In genomic region chr20:62609811-62610757, GRCh38 we compare ENCODE assay signal across 22 cellular contexts. TPM values are rescaled to one million over a fixed set of nuclear protein-coding genes. Genes with fewer than 3 reads are reported as not detected.
"Had no signal": no experiment of that assay in that cellular context is flagged by ENCODE, and none has a peak within 500 bp of the region (broad histone marks: within the 10 kb centered on the region; RNA-seq: fewer than 3 reads in every experiment).

No MANE protein-coding gene starts in this region.

- DNase-seq: dorsolateral prefrontal cortex; effector CD8-positive, alpha-beta T cell; islet precursor cell; mesenchymal stem cell; midbrain; naive B cell; right lobe of liver; stimulated activated CD4-positive, alpha-beta T cell treated with anti-CD3 and anti-CD28 coated beads, Interleukin-4, amount 100 ng/mL, for 1 hour; stimulated activated CD8-positive, alpha-beta memory T cell treated with anti-CD3 and anti-CD28 coated beads, Interleukin-4, amount 100 ng/mL, for 48 hours; tibial artery; upper lobe of right lung had no signal

- H3K27me3 ChIP-seq: right lobe of liver, upper lobe of right lung, vagina had no signal

- H3K9me3 Mint-ChIP-seq: nephron; stimulated activated naive CD8-positive, alpha-beta T cell treated with anti-CD3 and anti-CD28 coated beads, Interleukin-15, Interleukin-2, amounts not matched to agents 100 ng/mL and 50 ng/mL, for 24 hours had no signal

- H3K27ac Mint-ChIP-seq: nephron; stimulated activated memory B cell treated with anti-CD40 and anti-IgM and Interleukin-4, amounts not matched to agents 10 μg/mL and 1 μg/mL and 100 μg/mL, for 72 hours; stimulated activated naive CD8-positive, alpha-beta T cell treated with anti-CD3 and anti-CD28 coated beads, Interleukin-15, Interleukin-2, amounts not matched to agents 100 ng/mL and 50 ng/mL, for 24 hours had no signal

- H3K4me1 ChIP-seq: parathyroid adenoma, right lobe of liver had no signal

- H3K36me3 Mint-ChIP-seq: naive B cell; stimulated activated memory B cell treated with anti-CD40 and anti-IgM and Interleukin-4, amounts not matched to agents 10 μg/mL and 1 μg/mL and 100 μg/mL, for 72 hours had no signal

- H3K9me3 ChIP-seq: left lung, prostate gland, right lobe of liver, tibial artery, upper lobe of right lung, vagina had no signal

- ATAC-seq: esophagus mucosa; left lung; right lobe of liver; stimulated activated memory B cell treated with anti-CD40 and anti-IgM and Interleukin-4, amounts not matched to agents 10 μg/mL and 1 μg/mL and 100 μg/mL, for 72 hours; upper lobe of right lung had no signal

- H3K4me3 Mint-ChIP-seq: nephron; stimulated activated memory B cell treated with anti-CD40 and anti-IgM and Interleukin-4, amounts not matched to agents 10 μg/mL and 1 μg/mL and 100 μg/mL, for 72 hours; stimulated activated naive CD8-positive, alpha-beta T cell treated with anti-CD3 and anti-CD28 coated beads, Interleukin-15, Interleukin-2, amounts not matched to agents 100 ng/mL and 50 ng/mL, for 24 hours had no signal

- H3K36me3 ChIP-seq: left lung, prostate gland, right lobe of liver, tibial artery, upper lobe of right lung, vagina had no signal

- H3K27me3 Mint-ChIP-seq: stimulated activated naive CD8-positive, alpha-beta T cell treated with anti-CD3 and anti-CD28 coated beads, Interleukin-15, Interleukin-2, amounts not matched to agents 100 ng/mL and 50 ng/mL, for 24 hours had no signal

- H3K4me3 ChIP-seq: coronary artery, dorsolateral prefrontal cortex, left lung, lung, prostate gland, right lobe of liver, tibial artery, upper lobe of right lung, vagina had no signal

- H3K27ac ChIP-seq: coronary artery, dorsolateral prefrontal cortex, left lung, parathyroid adenoma, prostate gland, right lobe of liver, tibial artery, upper lobe of right lung, vagina had no signal

RNA-seq across cellular contexts. Expression of gene SLCO4A1, which starts 32.2 kb away (rescaled TPM):
- polyA plus RNA-seq: fibroblast of lung had no signal
